In genomic region chr17:73604476-73604875, GRCh38 we compare ENCODE assay signal across 23 cellular contexts.
"Had no signal": no experiment of that assay in that cellular context is flagged by ENCODE, and none has a peak within 500 bp of the region (broad histone marks: within the 10 kb centered on the region; RNA-seq: fewer than 3 reads in every experiment).

No MANE protein-coding gene starts in this region.

- H3K4me3 Mint-ChIP-seq: activated CD8-positive, alpha-beta T cell treated with anti-CD3 and anti-CD28 coated beads for 36 hours; mesothelial cell of epicardium; naive thymus-derived CD4-positive, alpha-beta T cell; T-helper 1 cell treated with Interleukin-12 subunit alpha and Interleukin-12 subunit beta and Interleukin-4 antibody, amounts not matched to agents 30 μg/mL and 1 μg/mL, for 36 hours had no signal

- DNase-seq: activated CD4-positive, alpha-beta T cell treated with anti-CD3 and anti-CD28 coated beads, Interleukin-2, amount 50 U/mL, for 1 hour; activated CD4-positive, CD25-positive, alpha-beta regulatory T cell treated with anti-CD3 and anti-CD28 coated beads, Interleukin-2, amount 50 U/mL, for 72 hours; activated CD8-positive, alpha-beta T cell treated with anti-CD3 and anti-CD28 coated beads for 36 hours; activated naive CD4-positive, alpha-beta T cell; activated T-cell treated with anti-CD3 and anti-CD28 coated beads, Interleukin-2, amount 50 U/mL, for 48 hours; cerebellar nuclear complex; dorsolateral prefrontal cortex; effector memory CD4-positive, alpha-beta T cell; erythroblast; gastrocnemius medialis; glutamatergic neuron; mammary epithelial cell; naive thymus-derived CD4-positive, alpha-beta T cell; psoas muscle; spleen; stimulated activated naive CD4-positive, alpha-beta T cell; T-helper 9 cell had no signal

- H3K9me3 ChIP-seq: gastrocnemius medialis, psoas muscle, tibial nerve had no signal

- H3K27me3 ChIP-seq: gastrocnemius medialis, spleen, tibial nerve had no signal

- H3K27me3 Mint-ChIP-seq: activated CD8-positive, alpha-beta T cell treated with anti-CD3 and anti-CD28 coated beads for 36 hours had no signal

- H3K27ac Mint-ChIP-seq: activated CD8-positive, alpha-beta T cell treated with anti-CD3 and anti-CD28 coated beads for 36 hours; mesothelial cell of epicardium; T-helper 1 cell treated with Interleukin-12 subunit alpha and Interleukin-12 subunit beta and Interleukin-4 antibody, amounts not matched to agents 30 μg/mL and 1 μg/mL, for 36 hours had no signal

- H3K4me3 ChIP-seq: coronary artery, dorsolateral prefrontal cortex, gastrocnemius medialis, psoas muscle, spleen, tibial nerve had no signal

- H3K79me2 ChIP-seq: parathyroid adenoma had no signal

- ATAC-seq: activated CD8-positive, alpha-beta T cell treated with anti-CD3 and anti-CD28 coated beads for 36 hours; activated naive CD4-positive, alpha-beta T cell treated with anti-CD3 and anti-CD28 coated beads, Interleukin-2, amount 50 U/mL, for 72 hours; gastrocnemius medialis; naive thymus-derived CD4-positive, alpha-beta T cell; psoas muscle had no signal

- H3K36me3 ChIP-seq: gastrocnemius medialis, spleen, tibial nerve had no signal

- H3K36me3 Mint-ChIP-seq: activated naive CD4-positive, alpha-beta T cell treated with anti-CD3 and anti-CD28 coated beads, Interleukin-2, amount 50 U/mL, for 72 hours; mesothelial cell of epicardium had no signal

- H3K27ac ChIP-seq: coronary artery, dorsolateral prefrontal cortex, gastrocnemius medialis, parathyroid adenoma, psoas muscle, spleen had no signal

- H2AFZ ChIP-seq: parathyroid adenoma had no signal

- H3K9ac ChIP-seq: parathyroid adenoma had no signal

- H3K9me3 Mint-ChIP-seq: activated CD8-positive, alpha-beta T cell treated with anti-CD3 and anti-CD28 coated beads for 36 hours; activated naive CD4-positive, alpha-beta T cell treated with anti-CD3 and anti-CD28 coated beads, Interleukin-2, amount 50 U/mL, for 72 hours; mesothelial cell of epicardium; T-helper 1 cell treated with Interleukin-12 subunit alpha and Interleukin-12 subunit beta and Interleukin-4 antibody, amounts not matched to agents 30 μg/mL and 1 μg/mL, for 36 hours had no signal

- H3K4me1 ChIP-seq: gastrocnemius medialis, parathyroid adenoma, psoas muscle had no signal
